1 cellular context compared by ENCODE assay signal in genomic region chrX:103215037-103215767, GRCh38.
TF ChIP-seq lines count a peak whose summit lies in the region.

BEX4 (plus strand) TSS chrX:103215108; CDS start chrX:103216154, 1,046 bp downstream.

TF ChIP-seq in SK-N-SH, 30 proteins besides CTCF, POLR2A, EP300 and RAD21 (continued from another document):
- TF ChIP-seq, protein P1, sequence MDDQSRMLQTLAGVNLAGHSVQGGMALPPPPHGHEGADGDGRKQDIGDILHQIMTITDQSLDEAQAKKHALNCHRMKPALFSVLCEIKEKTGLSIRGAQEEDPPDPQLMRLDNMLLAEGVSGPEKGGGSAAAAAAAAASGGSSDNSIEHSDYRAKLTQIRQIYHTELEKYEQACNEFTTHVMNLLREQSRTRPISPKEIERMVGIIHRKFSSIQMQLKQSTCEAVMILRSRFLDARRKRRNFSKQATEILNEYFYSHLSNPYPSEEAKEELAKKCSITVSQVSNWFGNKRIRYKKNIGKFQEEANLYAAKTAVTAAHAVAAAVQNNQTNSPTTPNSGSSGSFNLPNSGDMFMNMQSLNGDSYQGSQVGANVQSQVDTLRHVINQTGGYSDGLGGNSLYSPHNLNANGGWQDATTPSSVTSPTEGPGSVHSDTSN (IDR thresholded peaks at IDR 0.05): no peak
- TF ChIP-seq POLR2AphosphoS5 (IDR thresholded peaks at IDR 0.05; ENCODE audit: low read depth, low read length): peak; percentile 90
- TF ChIP-seq YY1 (IDR thresholded peaks at IDR 0.05; ENCODE audit: low read depth): no peak
- no peak for TF ChIP-seq JUND (IDR thresholded peaks at IDR 0.05)
- TF ChIP-seq FOSL2 (IDR thresholded peaks at IDR 0.05; ENCODE audit: borderline replicate concordance, low read depth): no peak
